ENCODE assay signal across 3 cellular contexts in genomic region chr17:930258-930657, GRCh38.
TF ChIP-seq lines count a peak whose summit lies in the region.

No MANE protein-coding gene starts in this region.

TF ChIP-seq in HEK293, 187 proteins besides CTCF, POLR2A, EP300 and RAD21:
- no peak for TF ChIP-seq ZNF26 (tag by site-specific recombination; IDR thresholded peaks at IDR 0.05)
- TF ChIP-seq ZNF600 (tag by site-specific recombination; IDR thresholded peaks at IDR 0.05): peak; percentile 17; the same call in 1 of the 2 replicates
TF ChIP-seq in HEK293: peak in this region for 1.

TF ChIP-seq in WTC11, 78 proteins besides CTCF, POLR2A, EP300 and RAD21:
- TF ChIP-seq MLX (CRISPR knock-in tag; IDR thresholded peaks at IDR 0.05) (no peak), ZBTB21 (CRISPR knock-in tag; IDR thresholded peaks at IDR 0.05; ENCODE audit: borderline replicate concordance) (no peak), ZNF232 (CRISPR knock-in tag; IDR thresholded peaks at IDR 0.05) (no peak), GABPB1 (CRISPR knock-in tag; IDR thresholded peaks at IDR 0.05) (peak; percentile 69), ATF1 (CRISPR knock-in tag; IDR thresholded peaks at IDR 0.05) (no peak)
- TF ChIP-seq, protein P1, sequence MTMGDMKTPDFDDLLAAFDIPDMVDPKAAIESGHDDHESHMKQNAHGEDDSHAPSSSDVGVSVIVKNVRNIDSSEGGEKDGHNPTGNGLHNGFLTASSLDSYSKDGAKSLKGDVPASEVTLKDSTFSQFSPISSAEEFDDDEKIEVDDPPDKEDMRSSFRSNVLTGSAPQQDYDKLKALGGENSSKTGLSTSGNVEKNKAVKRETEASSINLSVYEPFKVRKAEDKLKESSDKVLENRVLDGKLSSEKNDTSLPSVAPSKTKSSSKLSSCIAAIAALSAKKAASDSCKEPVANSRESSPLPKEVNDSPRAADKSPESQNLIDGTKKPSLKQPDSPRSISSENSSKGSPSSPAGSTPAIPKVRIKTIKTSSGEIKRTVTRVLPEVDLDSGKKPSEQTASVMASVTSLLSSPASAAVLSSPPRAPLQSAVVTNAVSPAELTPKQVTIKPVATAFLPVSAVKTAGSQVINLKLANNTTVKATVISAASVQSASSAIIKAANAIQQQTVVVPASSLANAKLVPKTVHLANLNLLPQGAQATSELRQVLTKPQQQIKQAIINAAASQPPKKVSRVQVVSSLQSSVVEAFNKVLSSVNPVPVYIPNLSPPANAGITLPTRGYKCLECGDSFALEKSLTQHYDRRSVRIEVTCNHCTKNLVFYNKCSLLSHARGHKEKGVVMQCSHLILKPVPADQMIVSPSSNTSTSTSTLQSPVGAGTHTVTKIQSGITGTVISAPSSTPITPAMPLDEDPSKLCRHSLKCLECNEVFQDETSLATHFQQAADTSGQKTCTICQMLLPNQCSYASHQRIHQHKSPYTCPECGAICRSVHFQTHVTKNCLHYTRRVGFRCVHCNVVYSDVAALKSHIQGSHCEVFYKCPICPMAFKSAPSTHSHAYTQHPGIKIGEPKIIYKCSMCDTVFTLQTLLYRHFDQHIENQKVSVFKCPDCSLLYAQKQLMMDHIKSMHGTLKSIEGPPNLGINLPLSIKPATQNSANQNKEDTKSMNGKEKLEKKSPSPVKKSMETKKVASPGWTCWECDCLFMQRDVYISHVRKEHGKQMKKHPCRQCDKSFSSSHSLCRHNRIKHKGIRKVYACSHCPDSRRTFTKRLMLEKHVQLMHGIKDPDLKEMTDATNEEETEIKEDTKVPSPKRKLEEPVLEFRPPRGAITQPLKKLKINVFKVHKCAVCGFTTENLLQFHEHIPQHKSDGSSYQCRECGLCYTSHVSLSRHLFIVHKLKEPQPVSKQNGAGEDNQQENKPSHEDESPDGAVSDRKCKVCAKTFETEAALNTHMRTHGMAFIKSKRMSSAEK (CRISPR knock-in tag; IDR thresholded peaks at IDR 0.05; ENCODE audit: borderline replicate concordance): no peak
- TF ChIP-seq, protein P2, sequence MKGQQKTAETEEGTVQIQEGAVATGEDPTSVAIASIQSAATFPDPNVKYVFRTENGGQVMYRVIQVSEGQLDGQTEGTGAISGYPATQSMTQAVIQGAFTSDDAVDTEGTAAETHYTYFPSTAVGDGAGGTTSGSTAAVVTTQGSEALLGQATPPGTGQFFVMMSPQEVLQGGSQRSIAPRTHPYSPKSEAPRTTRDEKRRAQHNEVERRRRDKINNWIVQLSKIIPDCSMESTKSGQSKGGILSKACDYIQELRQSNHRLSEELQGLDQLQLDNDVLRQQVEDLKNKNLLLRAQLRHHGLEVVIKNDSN (CRISPR knock-in tag; IDR thresholded peaks at IDR 0.05): no peak

TF ChIP-seq in HepG2, 621 proteins besides CTCF, POLR2A, EP300 and RAD21 (continued from another document and continues in another):
- no peak for TF ChIP-seq PCBP2 (optimal IDR thresholded peaks at IDR 0.05; ENCODE audit: low read depth, low read length, poor library complexity, severe bottlenecking)
- peak; percentile 32; the same call in 1 of the 2 replicates for TF ChIP-seq ZNF816 (CRISPR knock-in tag; IDR thresholded peaks at IDR 0.05; ENCODE audit: borderline replicate concordance)
- TF ChIP-seq RBM22 (optimal IDR thresholded peaks at IDR 0.05; ENCODE audit: low read length): peak; percentile 25
- TF ChIP-seq CENPX (CRISPR knock-in tag; IDR thresholded peaks at IDR 0.05): no peak
- 0 out of 2 replicates have a peak, but pooled peaks have one; percentile 50 for TF ChIP-seq BRCA1 (CRISPR knock-in tag; IDR thresholded peaks at IDR 0.05)
- no peak for TF ChIP-seq MLXIP (CRISPR knock-in tag; IDR thresholded peaks at IDR 0.05; ENCODE audit: borderline replicate concordance)
- no peak for TF ChIP-seq U2AF2 (IDR thresholded peaks at IDR 0.05; ENCODE audit: low read depth, low read length)
- peak; percentile 83; the same call in 1 of the 2 replicates for TF ChIP-seq KDM4B (CRISPR knock-in tag; IDR thresholded peaks at IDR 0.05)
- TF ChIP-seq, protein P3, sequence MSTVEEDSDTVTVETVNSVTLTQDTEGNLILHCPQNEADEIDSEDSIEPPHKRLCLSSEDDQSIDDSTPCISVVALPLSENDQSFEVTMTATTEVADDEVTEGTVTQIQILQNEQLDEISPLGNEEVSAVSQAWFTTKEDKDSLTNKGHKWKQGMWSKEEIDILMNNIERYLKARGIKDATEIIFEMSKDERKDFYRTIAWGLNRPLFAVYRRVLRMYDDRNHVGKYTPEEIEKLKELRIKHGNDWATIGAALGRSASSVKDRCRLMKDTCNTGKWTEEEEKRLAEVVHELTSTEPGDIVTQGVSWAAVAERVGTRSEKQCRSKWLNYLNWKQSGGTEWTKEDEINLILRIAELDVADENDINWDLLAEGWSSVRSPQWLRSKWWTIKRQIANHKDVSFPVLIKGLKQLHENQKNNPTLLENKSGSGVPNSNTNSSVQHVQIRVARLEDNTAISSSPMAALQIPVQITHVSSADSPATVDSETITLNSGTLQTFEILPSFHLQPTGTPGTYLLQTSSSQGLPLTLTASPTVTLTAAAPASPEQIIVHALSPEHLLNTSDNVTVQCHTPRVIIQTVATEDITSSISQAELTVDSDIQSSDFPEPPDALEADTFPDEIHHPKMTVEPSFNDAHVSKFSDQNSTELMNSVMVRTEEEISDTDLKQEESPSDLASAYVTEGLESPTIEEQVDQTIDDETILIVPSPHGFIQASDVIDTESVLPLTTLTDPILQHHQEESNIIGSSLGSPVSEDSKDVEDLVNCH (CRISPR knock-in tag; IDR thresholded peaks at IDR 0.05): no peak
- no peak for TF ChIP-seq ZNF839 (CRISPR knock-in tag; IDR thresholded peaks at IDR 0.05; ENCODE audit: borderline replicate concordance)
- TF ChIP-seq, protein P4, sequence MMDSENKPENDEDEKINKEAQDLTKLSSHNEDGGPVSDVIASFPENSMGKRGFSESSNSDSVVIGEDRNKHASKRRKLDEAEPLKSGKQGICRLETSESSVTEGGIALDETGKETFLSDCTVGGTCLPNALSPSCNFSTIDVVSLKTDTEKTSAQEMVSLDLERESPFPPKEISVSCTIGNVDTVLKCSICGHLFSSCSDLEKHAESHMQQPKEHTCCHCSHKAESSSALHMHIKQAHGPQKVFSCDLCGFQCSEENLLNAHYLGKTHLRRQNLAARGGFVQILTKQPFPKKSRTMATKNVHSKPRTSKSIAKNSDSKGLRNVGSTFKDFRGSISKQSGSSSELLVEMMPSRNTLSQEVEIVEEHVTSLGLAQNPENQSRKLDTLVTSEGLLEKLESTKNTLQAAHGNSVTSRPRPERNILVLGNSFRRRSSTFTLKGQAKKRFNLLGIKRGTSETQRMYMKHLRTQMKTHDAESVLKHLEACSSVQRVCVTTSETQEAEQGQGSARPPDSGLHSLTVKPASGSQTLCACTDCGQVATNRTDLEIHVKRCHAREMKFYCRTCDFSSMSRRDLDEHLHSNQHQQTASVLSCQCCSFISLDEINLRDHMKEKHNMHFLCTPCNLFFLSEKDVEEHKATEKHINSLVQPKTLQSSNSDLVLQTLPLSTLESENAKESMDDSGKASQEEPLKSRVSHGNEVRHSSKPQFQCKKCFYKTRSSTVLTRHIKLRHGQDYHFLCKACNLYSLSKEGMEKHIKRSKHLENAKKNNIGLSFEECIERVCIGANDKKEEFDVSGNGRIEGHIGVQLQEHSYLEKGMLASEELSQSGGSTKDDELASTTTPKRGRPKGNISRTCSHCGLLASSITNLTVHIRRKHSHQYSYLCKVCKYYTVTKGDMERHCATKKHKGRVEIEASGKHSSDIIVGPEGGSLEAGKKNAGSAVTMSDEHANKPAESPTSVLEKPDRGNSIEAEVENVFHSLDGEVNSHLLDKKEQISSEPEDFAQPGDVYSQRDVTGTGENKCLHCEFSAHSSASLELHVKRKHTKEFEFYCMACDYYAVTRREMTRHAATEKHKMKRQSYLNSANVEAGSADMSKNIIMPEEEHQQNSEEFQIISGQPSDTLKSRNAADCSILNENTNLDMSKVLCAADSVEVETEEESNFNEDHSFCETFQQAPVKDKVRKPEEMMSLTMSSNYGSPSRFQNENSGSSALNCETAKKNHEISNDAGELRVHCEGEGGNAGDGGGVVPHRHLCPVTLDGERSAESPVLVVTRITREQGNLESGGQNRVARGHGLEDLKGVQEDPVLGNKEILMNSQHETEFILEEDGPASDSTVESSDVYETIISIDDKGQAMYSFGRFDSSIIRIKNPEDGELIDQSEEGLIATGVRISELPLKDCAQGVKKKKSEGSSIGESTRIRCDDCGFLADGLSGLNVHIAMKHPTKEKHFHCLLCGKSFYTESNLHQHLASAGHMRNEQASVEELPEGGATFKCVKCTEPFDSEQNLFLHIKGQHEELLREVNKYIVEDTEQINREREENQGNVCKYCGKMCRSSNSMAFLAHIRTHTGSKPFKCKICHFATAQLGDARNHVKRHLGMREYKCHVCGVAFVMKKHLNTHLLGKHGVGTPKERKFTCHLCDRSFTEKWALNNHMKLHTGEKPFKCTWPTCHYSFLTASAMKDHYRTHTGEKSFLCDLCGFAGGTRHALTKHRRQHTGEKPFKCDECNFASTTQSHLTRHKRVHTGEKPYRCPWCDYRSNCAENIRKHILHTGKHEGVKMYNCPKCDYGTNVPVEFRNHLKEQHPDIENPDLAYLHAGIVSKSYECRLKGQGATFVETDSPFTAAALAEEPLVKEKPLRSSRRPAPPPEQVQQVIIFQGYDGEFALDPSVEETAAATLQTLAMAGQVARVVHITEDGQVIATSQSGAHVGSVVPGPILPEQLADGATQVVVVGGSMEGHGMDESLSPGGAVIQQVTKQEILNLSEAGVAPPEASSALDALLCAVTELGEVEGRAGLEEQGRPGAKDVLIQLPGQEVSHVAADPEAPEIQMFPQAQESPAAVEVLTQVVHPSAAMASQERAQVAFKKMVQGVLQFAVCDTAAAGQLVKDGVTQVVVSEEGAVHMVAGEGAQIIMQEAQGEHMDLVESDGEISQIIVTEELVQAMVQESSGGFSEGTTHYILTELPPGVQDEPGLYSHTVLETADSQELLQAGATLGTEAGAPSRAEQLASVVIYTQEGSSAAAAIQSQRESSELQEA (CRISPR knock-in tag; IDR thresholded peaks at IDR 0.05; ENCODE audit: not compliant biosample characterization): no peak
- TF ChIP-seq RARG (CRISPR knock-in tag; IDR thresholded peaks at IDR 0.05; ENCODE audit: low read depth): no peak
- no peak for TF ChIP-seq ZNF34 (CRISPR knock-in tag; IDR thresholded peaks at IDR 0.05; ENCODE audit: borderline replicate concordance)
- peak; percentile 85 for TF ChIP-seq SP5 (CRISPR knock-in tag; IDR thresholded peaks at IDR 0.05; ENCODE audit: borderline replicate concordance, low read depth)
- TF ChIP-seq, protein P5, sequence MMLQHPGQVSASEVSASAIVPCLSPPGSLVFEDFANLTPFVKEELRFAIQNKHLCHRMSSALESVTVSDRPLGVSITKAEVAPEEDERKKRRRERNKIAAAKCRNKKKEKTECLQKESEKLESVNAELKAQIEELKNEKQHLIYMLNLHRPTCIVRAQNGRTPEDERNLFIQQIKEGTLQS (CRISPR knock-in tag; IDR thresholded peaks at IDR 0.05): peak; percentile 73
- TF ChIP-seq NPAS2 (CRISPR knock-in tag; IDR thresholded peaks at IDR 0.05; ENCODE audit: borderline replicate concordance): no peak
- TF ChIP-seq PAXIP1 (CRISPR knock-in tag; conservative IDR thresholded peaks at IDR 0.05): peak; percentile 97
- no peak for TF ChIP-seq TP53 (CRISPR knock-in tag; conservative IDR thresholded peaks at IDR 0.05)
- TF ChIP-seq NFKB2 (CRISPR knock-in tag; IDR thresholded peaks at IDR 0.05; ENCODE audit: borderline replicate concordance): no peak
- TF ChIP-seq FOSL2 (CRISPR knock-in tag; IDR thresholded peaks at IDR 0.05): peak; percentile 93
- no peak for TF ChIP-seq IRX3 (CRISPR knock-in tag; IDR thresholded peaks at IDR 0.05; ENCODE audit: borderline replicate concordance, low read depth)
- TF ChIP-seq TIGD3 (CRISPR knock-in tag; IDR thresholded peaks at IDR 0.05; ENCODE audit: borderline replicate concordance): no peak
